In genomic region chr19:6373096-6373812, GRCh38 we compare ENCODE assay signal across 8 cellular contexts. TPM values are rescaled to one million over a fixed set of nuclear protein-coding genes. Genes with fewer than 3 reads are reported as not detected.
DNase-seq lines count a peak whose midpoint lies in the region; ATAC-seq and TF ChIP-seq lines count a peak whose summit lies in the region.

No MANE protein-coding gene starts in this region.

- peak; percentile 51 for DNase-seq in DMS53 treated with DMSO at 0.1 percent for 48 hours (lab: John Stamatoyannopoulos, UW; ENCODE audit: unreplicated experiment)
- peak; percentile 100 for DNase-seq in H9
- peak; percentile 94 for DNase-seq in M059J (ENCODE audit: low read depth)
- DNase-seq in RWPE1 (ENCODE audit: low spot score), result peak; percentile 96
- peak; percentile 99 for DNase-seq in activated T-helper 2 cell treated with anti-CD3 and anti-CD28 coated beads, Interferon-gamma antibody, Interleukin-2, Interleukin-4, amounts not matched to agents 10 μg/mL and 5 μg/mL and 100 μg/mL, durations not matched to agents 14 hours and 24 hours and 36 hours (ENCODE audit: low spot score)
- peak; percentile 96 for DNase-seq in fibroblast of peridontal ligament (ENCODE audit: extremely low read depth)
- peak; percentile 99 for DNase-seq in natural killer cell treated with Interleukin-12 subunit alpha and Interleukin-12 subunit beta and Interleukin-15 and Interleukin-18, amount 100 ng/mL, for 72 hours (ENCODE audit: low spot score)
- peak; percentile 95 for DNase-seq in stimulated activated naive B cell treated with anti-CD40 and anti-IgM and Interleukin-4, amounts not matched to agents 10 μg/mL and 1 μg/mL and 100 μg/mL, for 72 hours

- H3K27me3 Mint-ChIP-seq in H9 (ENCODE audit: low read depth), result peaks cover 3% of the 10 kb centered on the region
- no peaks in the 10 kb centered on the region for H3K27me3 Mint-ChIP-seq in activated T-helper 2 cell treated with anti-CD3 and anti-CD28 coated beads, Interferon-gamma antibody, Interleukin-2, Interleukin-4, amounts not matched to agents 10 μg/mL and 5 μg/mL and 100 μg/mL, durations not matched to agents 14 hours and 24 hours and 36 hours (ENCODE audit: low read depth)
- no peaks in the 10 kb centered on the region for H3K27me3 Mint-ChIP-seq in natural killer cell treated with Interleukin-12 subunit alpha and Interleukin-12 subunit beta and Interleukin-15 and Interleukin-18, amount 100 ng/mL, for 72 hours
- H3K27me3 Mint-ChIP-seq in stimulated activated naive B cell treated with anti-CD40 and anti-IgM and Interleukin-4, amounts not matched to agents 10 μg/mL and 1 μg/mL and 100 μg/mL, for 72 hours, result no peaks in the 10 kb centered on the region

- ATAC-seq in natural killer cell treated with Interleukin-12 subunit alpha and Interleukin-12 subunit beta and Interleukin-15 and Interleukin-18, amount 100 ng/mL, for 72 hours, result peak; percentile 86 to 89
- ATAC-seq in stimulated activated naive B cell treated with anti-CD40 and anti-IgM and Interleukin-4, amounts not matched to agents 10 μg/mL and 1 μg/mL and 100 μg/mL, for 72 hours (replicated peaks), result peak; percentile 69 to 73

- H3K79me2 ChIP-seq in H9 (ENCODE audit: insufficient read depth, low read length), result no peaks in the 10 kb centered on the region

- no peak overlapping the region for H2BK5ac ChIP-seq in H9 (ENCODE audit: insufficient read length, low read length)

- H3K4me1 ChIP-seq in H9 (ENCODE audit: insufficient read depth, low read length), result no peaks in the 10 kb centered on the region

- no CpG with 5 or more reads among the region's 53 CpGs for WGBS in H9 (ENCODE audit: extremely low coverage, insufficient read length, low lambda C conversion rate)

- peak overlapping the region; percentile 86 to 89 for H3K4me3 Mint-ChIP-seq in H9
- peak overlapping the region; percentile 87 for H3K4me3 Mint-ChIP-seq in activated T-helper 2 cell treated with anti-CD3 and anti-CD28 coated beads, Interferon-gamma antibody, Interleukin-2, Interleukin-4, amounts not matched to agents 10 μg/mL and 5 μg/mL and 100 μg/mL, durations not matched to agents 14 hours and 24 hours and 36 hours (ENCODE audit: low read depth)
- H3K4me3 Mint-ChIP-seq in natural killer cell treated with Interleukin-12 subunit alpha and Interleukin-12 subunit beta and Interleukin-15 and Interleukin-18, amount 100 ng/mL, for 72 hours, result peak overlapping the region; percentile 75
- peak overlapping the region; percentile 94 to 99 for H3K4me3 Mint-ChIP-seq in stimulated activated naive B cell treated with anti-CD40 and anti-IgM and Interleukin-4, amounts not matched to agents 10 μg/mL and 1 μg/mL and 100 μg/mL, for 72 hours

- no peak overlapping the region for H3T11ph ChIP-seq in H9 (ENCODE audit: low read length)

- H2BK20ac ChIP-seq in H9 (ENCODE audit: low read depth, low read length, poor library complexity, severe bottlenecking), result no peak overlapping the region

- H3K56ac ChIP-seq in H9 (ENCODE audit: insufficient read length, low read depth, low read length), result no peak overlapping the region

- H2BK12ac ChIP-seq in H9 (ENCODE audit: insufficient read length, low read depth, low read length), result no peak overlapping the region

- peaks cover 6 to 10% (median 9%) of the 10 kb centered on the region in 3 experiments; a peak in 6 of 7 replicates for H3K36me3 Mint-ChIP-seq in H9 (ENCODE audit: insufficient read depth in 1 of 3, low read depth in 3 of 3)
- peaks cover 16% of the 10 kb centered on the region for H3K36me3 Mint-ChIP-seq in activated T-helper 2 cell treated with anti-CD3 and anti-CD28 coated beads, Interferon-gamma antibody, Interleukin-2, Interleukin-4, amounts not matched to agents 10 μg/mL and 5 μg/mL and 100 μg/mL, durations not matched to agents 14 hours and 24 hours and 36 hours (ENCODE audit: low read depth)
- H3K36me3 Mint-ChIP-seq in natural killer cell treated with Interleukin-12 subunit alpha and Interleukin-12 subunit beta and Interleukin-15 and Interleukin-18, amount 100 ng/mL, for 72 hours, result peaks cover 4% of the 10 kb centered on the region
- H3K36me3 Mint-ChIP-seq in stimulated activated naive B cell treated with anti-CD40 and anti-IgM and Interleukin-4, amounts not matched to agents 10 μg/mL and 1 μg/mL and 100 μg/mL, for 72 hours, result peaks cover 11 to 21% of the 10 kb centered on the region in 2 donors

- no peak overlapping the region for H2AK5ac ChIP-seq in H9 (ENCODE audit: insufficient read length, low read length)

- peaks cover 9 to 19% of the 10 kb centered on the region in 2 experiments for H3K4me1 Mint-ChIP-seq in H9
- H3K4me1 Mint-ChIP-seq in activated T-helper 2 cell treated with anti-CD3 and anti-CD28 coated beads, Interferon-gamma antibody, Interleukin-2, Interleukin-4, amounts not matched to agents 10 μg/mL and 5 μg/mL and 100 μg/mL, durations not matched to agents 14 hours and 24 hours and 36 hours (ENCODE audit: low read depth), result peaks cover 8% of the 10 kb centered on the region
- peaks cover 17 to 19% of the 10 kb centered on the region in 2 donors for H3K4me1 Mint-ChIP-seq in natural killer cell treated with Interleukin-12 subunit alpha and Interleukin-12 subunit beta and Interleukin-15 and Interleukin-18, amount 100 ng/mL, for 72 hours (ENCODE audit: low read depth in 2 of 2)
- peaks cover 15 to 22% of the 10 kb centered on the region in 2 donors for H3K4me1 Mint-ChIP-seq in stimulated activated naive B cell treated with anti-CD40 and anti-IgM and Interleukin-4, amounts not matched to agents 10 μg/mL and 1 μg/mL and 100 μg/mL, for 72 hours

- no peak overlapping the region for H4K8ac ChIP-seq in H9 (replicated peaks; ENCODE audit: insufficient read length, low read depth, low read length)

- H3K23ac ChIP-seq in H9 (ENCODE audit: insufficient read length, low read depth, low read length), result no peak overlapping the region

- no peaks in the 10 kb centered on the region for H4K20me1 ChIP-seq in H9 (ENCODE audit: control insufficient read depth, insufficient read depth, insufficient read length)

- CTCF ChIA-PET in RWPE1 (lab: Yijun Ruan, JAX), result interaction anchor here (0.6 kb wide), 1 partner anchor 9 kb away, joined by 3 read pairs; no protein-coding TSS in a partner anchor

- H3K9me3 ChIP-seq in H9 (ENCODE audit: control insufficient read depth, low read depth, low read length), result no peaks in the 10 kb centered on the region

- H3K79me1 ChIP-seq in H9 (ENCODE audit: insufficient read depth, low read depth, low read length, poor library complexity, severe bottlenecking), result no peaks in the 10 kb centered on the region

- no peaks in the 10 kb centered on the region for H3K27me3 ChIP-seq in H9 (ENCODE audit: insufficient read depth, low read length)

- H3K18ac ChIP-seq in H9 (ENCODE audit: insufficient read length, low read depth, low read length), result peak overlapping the region; percentile 81

- no peak overlapping the region for H2AFZ ChIP-seq in H9 (ENCODE audit: low read length)

- H3K9me3 Mint-ChIP-seq in H9, result no peaks in the 10 kb centered on the region
- no peaks in the 10 kb centered on the region for H3K9me3 Mint-ChIP-seq in activated T-helper 2 cell treated with anti-CD3 and anti-CD28 coated beads, Interferon-gamma antibody, Interleukin-2, Interleukin-4, amounts not matched to agents 10 μg/mL and 5 μg/mL and 100 μg/mL, durations not matched to agents 14 hours and 24 hours and 36 hours
- no peaks in the 10 kb centered on the region for H3K9me3 Mint-ChIP-seq in natural killer cell treated with Interleukin-12 subunit alpha and Interleukin-12 subunit beta and Interleukin-15 and Interleukin-18, amount 100 ng/mL, for 72 hours
- no peaks in the 10 kb centered on the region for H3K9me3 Mint-ChIP-seq in stimulated activated naive B cell treated with anti-CD40 and anti-IgM and Interleukin-4, amounts not matched to agents 10 μg/mL and 1 μg/mL and 100 μg/mL, for 72 hours

- intact Hi-C loops in activated T-helper 2 cell treated with anti-CD3 and anti-CD28 coated beads, Interferon-gamma antibody, Interleukin-2, Interleukin-4, amounts not matched to agents 10 μg/mL and 5 μg/mL and 100 μg/mL, durations not matched to agents 14 hours and 24 hours and 36 hours (cut with micrococcal nuclease), result loop anchor here (1.0 to 5.0 kb wide), 3 partner anchors 20 to 489 kb away; partner anchors contain the start of gene GTF2F1

- H3K4me2 ChIP-seq in H9 (ENCODE audit: insufficient read depth, insufficient read length, low read length), result peak overlapping the region; percentile 31

- no peak overlapping the region for H4K5ac ChIP-seq in H9 (ENCODE audit: insufficient read length, low read depth, low read length)

- TF ChIP-seq CTCF in H9 (conservative IDR thresholded peaks at IDR 0.05) (no peak), RWPE1 (conservative IDR thresholded peaks at IDR 0.05; ENCODE audit: low read depth) (no peak)

- H2BK120ac ChIP-seq in H9 (ENCODE audit: low read depth, low read length, poor library complexity, severe bottlenecking), result no peak overlapping the region

- peak overlapping the region; percentile 93 to 98 (median 96); a peak in 6 of 7 replicates for H3K27ac Mint-ChIP-seq in H9
- peak overlapping the region; percentile 88 for H3K27ac Mint-ChIP-seq in activated T-helper 2 cell treated with anti-CD3 and anti-CD28 coated beads, Interferon-gamma antibody, Interleukin-2, Interleukin-4, amounts not matched to agents 10 μg/mL and 5 μg/mL and 100 μg/mL, durations not matched to agents 14 hours and 24 hours and 36 hours
- H3K27ac Mint-ChIP-seq in natural killer cell treated with Interleukin-12 subunit alpha and Interleukin-12 subunit beta and Interleukin-15 and Interleukin-18, amount 100 ng/mL, for 72 hours, result peak overlapping the region; percentile 65 to 82
- H3K27ac Mint-ChIP-seq in stimulated activated naive B cell treated with anti-CD40 and anti-IgM and Interleukin-4, amounts not matched to agents 10 μg/mL and 1 μg/mL and 100 μg/mL, for 72 hours, result peak overlapping the region; percentile 98

- no peak overlapping the region for H4K91ac ChIP-seq in H9 (ENCODE audit: insufficient read length, low read depth, low read length)

- H3K27ac ChIP-seq in H9 (ENCODE audit: insufficient read length, low read depth, low read length), result no peak overlapping the region
- peak overlapping the region; percentile 98 for H3K27ac ChIP-seq in RWPE1

- no peaks in the 10 kb centered on the region for H3K23me2 ChIP-seq in H9 (ENCODE audit: insufficient read length, low read depth, low read length, poor library complexity, severe bottlenecking)

- peak overlapping the region; percentile 68 for H3K9ac ChIP-seq in H9 (ENCODE audit: extremely low read depth, insufficient read length, low read length)

- no peak overlapping the region for H3K4ac ChIP-seq in H9 (ENCODE audit: low read depth, low read length)

- no peak overlapping the region for H2BK15ac ChIP-seq in H9 (ENCODE audit: low read depth, low read length)

- H3K14ac ChIP-seq in H9 (ENCODE audit: insufficient read depth, low read length), result no peak overlapping the region

- POLR2A ChIA-PET in RWPE1 (lab: Yijun Ruan, JAX; ENCODE audit: low non-redundant PET), result interaction anchor here (0.6 to 1.0 kb wide), 4 partner anchors 24 to 157 kb away, joined by 3 to 9 read pairs (median 6); partner anchors contain the start of gene TNFSF9

RNA-seq across cellular contexts. Expression of gene ALKBH7, which starts 0.7 kb away (rescaled TPM):
- total RNA-seq in H9 (2021), result 81.6 and 85.7 TPM in 2 replicates
- total RNA-seq in M059J (2014; rRNA removed; shearing (Covaris generic)), result 65.4 and 72.6 TPM in 2 replicates
- 33.0 and 35.9 TPM in 2 replicates for total RNA-seq in activated T-helper 2 cell treated with anti-CD3 and anti-CD28 coated beads, Interferon-gamma antibody, Interleukin-2, Interleukin-4, amounts not matched to agents 10 μg/mL and 5 μg/mL and 100 μg/mL, durations not matched to agents 14 hours and 24 hours and 36 hours
- 10 to 100 TPM; 29.2 to 31.3 TPM for total RNA-seq in natural killer cell treated with Interleukin-12 subunit alpha and Interleukin-12 subunit beta and Interleukin-15 and Interleukin-18, amount 100 ng/mL, for 72 hours

RNA-seq across cellular contexts. Expression of gene PSPN, which starts 2.5 kb away (rescaled TPM):
- 2.1 and 2.4 TPM in 2 replicates for total RNA-seq in H9 (2021)
- 1.2 and 1.3 TPM in 2 replicates for total RNA-seq in M059J (2014; rRNA removed; shearing (Covaris generic))
- 1.6 and 1.9 TPM in 2 replicates for total RNA-seq in activated T-helper 2 cell treated with anti-CD3 and anti-CD28 coated beads, Interferon-gamma antibody, Interleukin-2, Interleukin-4, amounts not matched to agents 10 μg/mL and 5 μg/mL and 100 μg/mL, durations not matched to agents 14 hours and 24 hours and 36 hours
- total RNA-seq in natural killer cell treated with Interleukin-12 subunit alpha and Interleukin-12 subunit beta and Interleukin-15 and Interleukin-18, amount 100 ng/mL, for 72 hours, result 1 to 10 TPM; 1.8 to 1.9 TPM

RNA-seq across cellular contexts. Expression of gene CLPP, which starts 11.9 kb away (rescaled TPM):
- 91.6 and 94.3 TPM in 2 replicates for total RNA-seq in H9 (2021)
- total RNA-seq in M059J (2014; rRNA removed; shearing (Covaris generic)), result 114 and 148 TPM in 2 replicates
- 175 and 183 TPM in 2 replicates for total RNA-seq in activated T-helper 2 cell treated with anti-CD3 and anti-CD28 coated beads, Interferon-gamma antibody, Interleukin-2, Interleukin-4, amounts not matched to agents 10 μg/mL and 5 μg/mL and 100 μg/mL, durations not matched to agents 14 hours and 24 hours and 36 hours
- 100 to 1,000 TPM; 115 to 146 TPM for total RNA-seq in natural killer cell treated with Interleukin-12 subunit alpha and Interleukin-12 subunit beta and Interleukin-15 and Interleukin-18, amount 100 ng/mL, for 72 hours

RNA-seq across cellular contexts. Expression of gene GTF2F1, which starts 19.7 kb away (rescaled TPM):
- total RNA-seq in H9 (2021), result 61.2 and 67.2 TPM in 2 replicates
- total RNA-seq in M059J (2014; rRNA removed; shearing (Covaris generic)), result 46.2 and 75.8 TPM in 2 replicates
- total RNA-seq in activated T-helper 2 cell treated with anti-CD3 and anti-CD28 coated beads, Interferon-gamma antibody, Interleukin-2, Interleukin-4, amounts not matched to agents 10 μg/mL and 5 μg/mL and 100 μg/mL, durations not matched to agents 14 hours and 24 hours and 36 hours, result 59.6 and 60.1 TPM in 2 replicates
- 10 to 100 TPM; 71.1 to 72.6 TPM for total RNA-seq in natural killer cell treated with Interleukin-12 subunit alpha and Interleukin-12 subunit beta and Interleukin-15 and Interleukin-18, amount 100 ng/mL, for 72 hours

RNA-seq across cellular contexts. Expression of gene ACER1, which starts 39.8 kb away (rescaled TPM):
- not detected in 2 replicates for total RNA-seq in H9 (2021)
- total RNA-seq in M059J (2014; rRNA removed; shearing (Covaris generic)), result not detected in 2 replicates
- total RNA-seq in activated T-helper 2 cell treated with anti-CD3 and anti-CD28 coated beads, Interferon-gamma antibody, Interleukin-2, Interleukin-4, amounts not matched to agents 10 μg/mL and 5 μg/mL and 100 μg/mL, durations not matched to agents 14 hours and 24 hours and 36 hours, result 0.11 TPM in 2 replicates
- total RNA-seq in natural killer cell treated with Interleukin-12 subunit alpha and Interleukin-12 subunit beta and Interleukin-15 and Interleukin-18, amount 100 ng/mL, for 72 hours, result not detected
